ENCODE assay signal across 1 cellular context in genomic region chr2:152481881-152482280, GRCh38.
TF ChIP-seq lines count a peak whose summit lies in the region.

No MANE protein-coding gene starts in this region.

TF ChIP-seq in HEK293, 187 proteins besides CTCF, POLR2A, EP300 and RAD21 (continued from another document):
- no peak for TF ChIP-seq ZSCAN23 (tag by site-specific recombination; IDR thresholded peaks at IDR 0.05)
- no peak for TF ChIP-seq ZNF792 (tag by site-specific recombination; IDR thresholded peaks at IDR 0.05)
- no peak for TF ChIP-seq ZNF654 (tag by site-specific recombination; IDR thresholded peaks at IDR 0.05; ENCODE audit: low read depth)
- no peak for TF ChIP-seq ZNF707 (tag by site-specific recombination; IDR thresholded peaks at IDR 0.05)
- 0 out of 2 replicates have a peak, but pooled peaks have one; percentile 3 for TF ChIP-seq HIC1 (tag by site-specific recombination; IDR thresholded peaks at IDR 0.05)
- 0 out of 2 replicates have a peak, but pooled peaks have one; percentile 27 for TF ChIP-seq WT1 (tag by site-specific recombination; IDR thresholded peaks at IDR 0.05)
- no peak for TF ChIP-seq ZNF239 (tag by site-specific recombination; IDR thresholded peaks at IDR 0.05)
- no peak for TF ChIP-seq ZNF121 (tag by site-specific recombination; IDR thresholded peaks at IDR 0.05)
- TF ChIP-seq, protein P1, sequence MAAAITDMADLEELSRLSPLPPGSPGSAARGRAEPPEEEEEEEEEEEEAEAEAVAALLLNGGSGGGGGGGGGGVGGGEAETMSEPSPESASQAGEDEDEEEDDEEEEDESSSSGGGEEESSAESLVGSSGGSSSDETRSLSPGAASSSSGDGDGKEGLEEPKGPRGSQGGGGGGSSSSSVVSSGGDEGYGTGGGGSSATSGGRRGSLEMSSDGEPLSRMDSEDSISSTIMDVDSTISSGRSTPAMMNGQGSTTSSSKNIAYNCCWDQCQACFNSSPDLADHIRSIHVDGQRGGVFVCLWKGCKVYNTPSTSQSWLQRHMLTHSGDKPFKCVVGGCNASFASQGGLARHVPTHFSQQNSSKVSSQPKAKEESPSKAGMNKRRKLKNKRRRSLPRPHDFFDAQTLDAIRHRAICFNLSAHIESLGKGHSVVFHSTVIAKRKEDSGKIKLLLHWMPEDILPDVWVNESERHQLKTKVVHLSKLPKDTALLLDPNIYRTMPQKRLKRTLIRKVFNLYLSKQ (tag by site-specific recombination; IDR thresholded peaks at IDR 0.05; ENCODE audit: borderline replicate concordance), result no peak
- TF ChIP-seq BCL11B (tag by site-specific recombination; IDR thresholded peaks at IDR 0.05; ENCODE audit: low read depth), result no peak
- no peak for TF ChIP-seq EGR2 (tag by site-specific recombination; IDR thresholded peaks at IDR 0.05; ENCODE audit: low read depth)
- TF ChIP-seq ZNF549 (tag by site-specific recombination; IDR thresholded peaks at IDR 0.05), result no peak
- TF ChIP-seq OSR2 (tag by site-specific recombination; IDR thresholded peaks at IDR 0.05), result peak; percentile 64
- no peak for TF ChIP-seq ZNF48 (tag by site-specific recombination; IDR thresholded peaks at IDR 0.05)
- TF ChIP-seq SCRT1 (tag by site-specific recombination; IDR thresholded peaks at IDR 0.05; ENCODE audit: borderline replicate concordance), result no peak
- TF ChIP-seq ZNF362 (tag by site-specific recombination; IDR thresholded peaks at IDR 0.05), result no peak
- no peak for TF ChIP-seq KLF8 (tag by site-specific recombination; IDR thresholded peaks at IDR 0.05)
- TF ChIP-seq ZNF175 (tag by site-specific recombination; IDR thresholded peaks at IDR 0.05), result no peak
- TF ChIP-seq, protein P2, sequence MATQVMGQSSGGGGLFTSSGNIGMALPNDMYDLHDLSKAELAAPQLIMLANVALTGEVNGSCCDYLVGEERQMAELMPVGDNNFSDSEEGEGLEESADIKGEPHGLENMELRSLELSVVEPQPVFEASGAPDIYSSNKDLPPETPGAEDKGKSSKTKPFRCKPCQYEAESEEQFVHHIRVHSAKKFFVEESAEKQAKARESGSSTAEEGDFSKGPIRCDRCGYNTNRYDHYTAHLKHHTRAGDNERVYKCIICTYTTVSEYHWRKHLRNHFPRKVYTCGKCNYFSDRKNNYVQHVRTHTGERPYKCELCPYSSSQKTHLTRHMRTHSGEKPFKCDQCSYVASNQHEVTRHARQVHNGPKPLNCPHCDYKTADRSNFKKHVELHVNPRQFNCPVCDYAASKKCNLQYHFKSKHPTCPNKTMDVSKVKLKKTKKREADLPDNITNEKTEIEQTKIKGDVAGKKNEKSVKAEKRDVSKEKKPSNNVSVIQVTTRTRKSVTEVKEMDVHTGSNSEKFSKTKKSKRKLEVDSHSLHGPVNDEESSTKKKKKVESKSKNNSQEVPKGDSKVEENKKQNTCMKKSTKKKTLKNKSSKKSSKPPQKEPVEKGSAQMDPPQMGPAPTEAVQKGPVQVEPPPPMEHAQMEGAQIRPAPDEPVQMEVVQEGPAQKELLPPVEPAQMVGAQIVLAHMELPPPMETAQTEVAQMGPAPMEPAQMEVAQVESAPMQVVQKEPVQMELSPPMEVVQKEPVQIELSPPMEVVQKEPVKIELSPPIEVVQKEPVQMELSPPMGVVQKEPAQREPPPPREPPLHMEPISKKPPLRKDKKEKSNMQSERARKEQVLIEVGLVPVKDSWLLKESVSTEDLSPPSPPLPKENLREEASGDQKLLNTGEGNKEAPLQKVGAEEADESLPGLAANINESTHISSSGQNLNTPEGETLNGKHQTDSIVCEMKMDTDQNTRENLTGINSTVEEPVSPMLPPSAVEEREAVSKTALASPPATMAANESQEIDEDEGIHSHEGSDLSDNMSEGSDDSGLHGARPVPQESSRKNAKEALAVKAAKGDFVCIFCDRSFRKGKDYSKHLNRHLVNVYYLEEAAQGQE (tag by site-specific recombination; IDR thresholded peaks at IDR 0.05), result no peak
- no peak for TF ChIP-seq ZNF530 (tag by site-specific recombination; IDR thresholded peaks at IDR 0.05; ENCODE audit: low read depth)
- no peak for TF ChIP-seq ZNF791 (tag by site-specific recombination; IDR thresholded peaks at IDR 0.05)
- TF ChIP-seq ZNF473 (tag by site-specific recombination; IDR thresholded peaks at IDR 0.05), result no peak
- no peak for TF ChIP-seq ZBTB17 (tag by site-specific recombination; IDR thresholded peaks at IDR 0.05)
- TF ChIP-seq SP7 (tag by site-specific recombination; IDR thresholded peaks at IDR 0.05), result no peak
- TF ChIP-seq, protein P3, sequence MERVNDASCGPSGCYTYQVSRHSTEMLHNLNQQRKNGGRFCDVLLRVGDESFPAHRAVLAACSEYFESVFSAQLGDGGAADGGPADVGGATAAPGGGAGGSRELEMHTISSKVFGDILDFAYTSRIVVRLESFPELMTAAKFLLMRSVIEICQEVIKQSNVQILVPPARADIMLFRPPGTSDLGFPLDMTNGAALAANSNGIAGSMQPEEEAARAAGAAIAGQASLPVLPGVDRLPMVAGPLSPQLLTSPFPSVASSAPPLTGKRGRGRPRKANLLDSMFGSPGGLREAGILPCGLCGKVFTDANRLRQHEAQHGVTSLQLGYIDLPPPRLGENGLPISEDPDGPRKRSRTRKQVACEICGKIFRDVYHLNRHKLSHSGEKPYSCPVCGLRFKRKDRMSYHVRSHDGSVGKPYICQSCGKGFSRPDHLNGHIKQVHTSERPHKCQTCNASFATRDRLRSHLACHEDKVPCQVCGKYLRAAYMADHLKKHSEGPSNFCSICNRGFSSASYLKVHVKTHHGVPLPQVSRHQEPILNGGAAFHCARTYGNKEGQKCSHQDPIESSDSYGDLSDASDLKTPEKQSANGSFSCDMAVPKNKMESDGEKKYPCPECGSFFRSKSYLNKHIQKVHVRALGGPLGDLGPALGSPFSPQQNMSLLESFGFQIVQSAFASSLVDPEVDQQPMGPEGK (tag by site-specific recombination; IDR thresholded peaks at IDR 0.05), result no peak
- peak; percentile 40; the same call in 1 of the 2 replicates for TF ChIP-seq ZNF561 (tag by site-specific recombination; IDR thresholded peaks at IDR 0.05; ENCODE audit: borderline replicate concordance)
- TF ChIP-seq, protein P4, sequence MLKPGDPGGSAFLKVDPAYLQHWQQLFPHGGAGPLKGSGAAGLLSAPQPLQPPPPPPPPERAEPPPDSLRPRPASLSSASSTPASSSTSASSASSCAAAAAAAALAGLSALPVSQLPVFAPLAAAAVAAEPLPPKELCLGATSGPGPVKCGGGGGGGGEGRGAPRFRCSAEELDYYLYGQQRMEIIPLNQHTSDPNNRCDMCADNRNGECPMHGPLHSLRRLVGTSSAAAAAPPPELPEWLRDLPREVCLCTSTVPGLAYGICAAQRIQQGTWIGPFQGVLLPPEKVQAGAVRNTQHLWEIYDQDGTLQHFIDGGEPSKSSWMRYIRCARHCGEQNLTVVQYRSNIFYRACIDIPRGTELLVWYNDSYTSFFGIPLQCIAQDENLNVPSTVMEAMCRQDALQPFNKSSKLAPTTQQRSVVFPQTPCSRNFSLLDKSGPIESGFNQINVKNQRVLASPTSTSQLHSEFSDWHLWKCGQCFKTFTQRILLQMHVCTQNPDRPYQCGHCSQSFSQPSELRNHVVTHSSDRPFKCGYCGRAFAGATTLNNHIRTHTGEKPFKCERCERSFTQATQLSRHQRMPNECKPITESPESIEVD (tag by site-specific recombination; IDR thresholded peaks at IDR 0.05), result peak; percentile 47
- no peak for TF ChIP-seq SP2 (tag by site-specific recombination; IDR thresholded peaks at IDR 0.05)
- TF ChIP-seq ZNF416 (tag by site-specific recombination; IDR thresholded peaks at IDR 0.05), result no peak
- TF ChIP-seq, protein P5, sequence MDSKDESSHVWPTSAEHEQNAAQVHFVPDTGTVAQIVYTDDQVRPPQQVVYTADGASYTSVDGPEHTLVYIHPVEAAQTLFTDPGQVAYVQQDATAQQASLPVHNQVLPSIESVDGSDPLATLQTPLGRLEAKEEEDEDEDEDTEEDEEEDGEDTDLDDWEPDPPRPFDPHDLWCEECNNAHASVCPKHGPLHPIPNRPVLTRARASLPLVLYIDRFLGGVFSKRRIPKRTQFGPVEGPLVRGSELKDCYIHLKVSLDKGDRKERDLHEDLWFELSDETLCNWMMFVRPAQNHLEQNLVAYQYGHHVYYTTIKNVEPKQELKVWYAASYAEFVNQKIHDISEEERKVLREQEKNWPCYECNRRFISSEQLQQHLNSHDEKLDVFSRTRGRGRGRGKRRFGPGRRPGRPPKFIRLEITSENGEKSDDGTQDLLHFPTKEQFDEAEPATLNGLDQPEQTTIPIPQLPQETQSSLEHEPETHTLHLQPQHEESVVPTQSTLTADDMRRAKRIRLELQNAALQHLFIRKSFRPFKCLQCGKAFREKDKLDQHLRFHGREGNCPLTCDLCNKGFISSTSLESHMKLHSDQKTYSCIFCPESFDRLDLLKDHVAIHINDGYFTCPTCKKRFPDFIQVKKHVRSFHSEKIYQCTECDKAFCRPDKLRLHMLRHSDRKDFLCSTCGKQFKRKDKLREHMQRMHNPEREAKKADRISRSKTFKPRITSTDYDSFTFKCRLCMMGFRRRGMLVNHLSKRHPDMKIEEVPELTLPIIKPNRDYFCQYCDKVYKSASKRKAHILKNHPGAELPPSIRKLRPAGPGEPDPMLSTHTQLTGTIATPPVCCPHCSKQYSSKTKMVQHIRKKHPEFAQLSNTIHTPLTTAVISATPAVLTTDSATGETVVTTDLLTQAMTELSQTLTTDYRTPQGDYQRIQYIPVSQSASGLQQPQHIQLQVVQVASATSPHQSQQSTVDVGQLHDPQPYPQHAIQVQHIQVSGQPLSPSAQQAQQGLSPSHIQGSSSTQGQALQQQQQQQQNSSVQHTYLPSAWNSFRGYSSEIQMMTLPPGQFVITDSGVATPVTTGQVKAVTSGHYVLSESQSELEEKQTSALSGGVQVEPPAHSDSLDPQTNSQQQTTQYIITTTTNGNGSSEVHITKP (tag by site-specific recombination; IDR thresholded peaks at IDR 0.05), result no peak
- TF ChIP-seq GLIS1 (tag by site-specific recombination; IDR thresholded peaks at IDR 0.05), result peak; percentile 31
- no peak for TF ChIP-seq ZEB2 (tag by site-specific recombination; IDR thresholded peaks at IDR 0.05)
- no peak for TF ChIP-seq ZNF660 (tag by site-specific recombination; IDR thresholded peaks at IDR 0.05)
- TF ChIP-seq HOXD13 (CRISPR knock-in tag; IDR thresholded peaks at IDR 0.05; ENCODE audit: borderline replicate concordance), result no peak
- peak; percentile 18; the same call in 1 of the 2 replicates for TF ChIP-seq FEZF1 (tag by site-specific recombination; IDR thresholded peaks at IDR 0.05)
- no peak for TF ChIP-seq ZSCAN5A (tag by site-specific recombination; IDR thresholded peaks at IDR 0.05)
- no peak for TF ChIP-seq ZNF37A (tag by site-specific recombination; IDR thresholded peaks at IDR 0.05)
- no peak for TF ChIP-seq ZFP37 (tag by site-specific recombination; IDR thresholded peaks at IDR 0.05)
- no peak for TF ChIP-seq SP3 (tag by site-specific recombination; IDR thresholded peaks at IDR 0.05)
- no peak for TF ChIP-seq ZFP69B (tag by site-specific recombination; IDR thresholded peaks at IDR 0.05)
- no peak for TF ChIP-seq ZNF664 (tag by site-specific recombination; IDR thresholded peaks at IDR 0.05)
- TF ChIP-seq, protein P6, sequence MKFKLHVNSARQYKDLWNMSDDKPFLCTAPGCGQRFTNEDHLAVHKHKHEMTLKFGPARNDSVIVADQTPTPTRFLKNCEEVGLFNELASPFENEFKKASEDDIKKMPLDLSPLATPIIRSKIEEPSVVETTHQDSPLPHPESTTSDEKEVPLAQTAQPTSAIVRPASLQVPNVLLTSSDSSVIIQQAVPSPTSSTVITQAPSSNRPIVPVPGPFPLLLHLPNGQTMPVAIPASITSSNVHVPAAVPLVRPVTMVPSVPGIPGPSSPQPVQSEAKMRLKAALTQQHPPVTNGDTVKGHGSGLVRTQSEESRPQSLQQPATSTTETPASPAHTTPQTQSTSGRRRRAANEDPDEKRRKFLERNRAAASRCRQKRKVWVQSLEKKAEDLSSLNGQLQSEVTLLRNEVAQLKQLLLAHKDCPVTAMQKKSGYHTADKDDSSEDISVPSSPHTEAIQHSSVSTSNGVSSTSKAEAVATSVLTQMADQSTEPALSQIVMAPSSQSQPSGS (tag by site-specific recombination; IDR thresholded peaks at IDR 0.05; ENCODE audit: low read depth), result no peak
- no peak for TF ChIP-seq ZNF571 (tag by site-specific recombination; IDR thresholded peaks at IDR 0.05)
- TF ChIP-seq GLI2 (tag by site-specific recombination; IDR thresholded peaks at IDR 0.05; ENCODE audit: borderline replicate concordance, low read depth), result no peak
- TF ChIP-seq ZNF146 (tag by site-specific recombination; IDR thresholded peaks at IDR 0.05), result no peak
- TF ChIP-seq ZNF830 (tag by site-specific recombination; IDR thresholded peaks at IDR 0.05; ENCODE audit: low read depth), result no peak
- no peak for TF ChIP-seq YY1 (tag by site-specific recombination; IDR thresholded peaks at IDR 0.05)
- TF ChIP-seq ZNF23 (tag by site-specific recombination; IDR thresholded peaks at IDR 0.05; ENCODE audit: borderline replicate concordance), result no peak
- no peak for TF ChIP-seq ZNF16 (tag by site-specific recombination; IDR thresholded peaks at IDR 0.05; ENCODE audit: low read depth)
- no peak for TF ChIP-seq ZNF350 (tag by site-specific recombination; IDR thresholded peaks at IDR 0.05)
